ENCODE assay signal across 25 cellular contexts in genomic region chr19:10368101-10368803, GRCh38. TPM values are rescaled to one million over a fixed set of nuclear protein-coding genes. Genes with fewer than 3 reads are reported as not detected.
A peak's percentile ranks its signal among the peaks of the same experiment; 100 is the strongest.
DNase-seq lines count a peak whose midpoint lies in the region; ATAC-seq, FAIRE-seq and TF ChIP-seq lines count a peak whose summit lies in the region.
"Had no signal": no experiment of that assay in that cellular context is flagged by ENCODE, and none has a peak within 500 bp of the region (broad histone marks: within the 10 kb centered on the region; RNA-seq: fewer than 3 reads in every experiment).

No MANE protein-coding gene starts in this region.

- POLR2A ChIA-PET in GM12878 (lab: Charles Lee): no interaction called here

- TF ChIP-seq CTCF in heart right ventricle (IDR thresholded peaks at IDR 0.05) (no peak), GM12878 (IDR thresholded peaks at IDR 0.05 in 2 of 3, conservative IDR thresholded peaks at IDR 0.05 in 1 of 3; ENCODE audit: control insufficient read depth in 2 of 3, extremely low read depth in 1 of 3, insufficient read depth in 1 of 3, low read depth in 3 of 3, low read length in 3 of 3) (no peak), upper lobe of right lung (IDR thresholded peaks at IDR 0.05) (no peak)

- DNase-seq in left ventricle myocardium superior (no peak), heart right ventricle (no peak), Karpas-422 (peak; percentile 57), GM12878 (ENCODE audit: low read depth, low spot score) (no peak), upper lobe of right lung (no peak), glomerular visceral epithelial cell (ENCODE audit: extremely low spot score) (no peak), left colon (no peak), NCI-H2227 treated with DMSO at 0.1 percent for 48 hours (lab: John Stamatoyannopoulos, UW) (no peak)
- DNase-seq: activated CD4-positive, alpha-beta T cell treated with anti-CD3 and anti-CD28 coated beads for 36 hours; foreskin melanocyte; GDM1; hippocampal formation; Kasumi-1; lower lobe of right lung; mucosa of descending colon; NCI-H1417 treated with DMSO at 0.1 percent for 48 hours; NCI-H524; stimulated activated CD4-positive, alpha-beta T cell treated with anti-CD3 and anti-CD28 coated beads, Interleukin-15, amount 100 ng/mL, for 24 hours; stimulated activated CD8-positive, alpha-beta memory T cell treated with anti-CD3 and anti-CD28 coated beads, Interleukin-4, amount 100 ng/mL, for 48 hours; uterus had no signal

- FAIRE-seq in GM12878 (lab: Jason Lieb, UNC): no peak
- FAIRE-seq: D721Med, islet of Langerhans, TTC549 had no signal

- no peaks in the 10 kb centered on the region for H3K9me2 ChIP-seq in Karpas-422 (replicated peaks; ENCODE audit: insufficient read depth, low read length)

- in situ Hi-C loops in GM12878 (cut with MboI): no loop called here

- ATAC-seq in left ventricle myocardium superior (peak; percentile 26), heart right ventricle (no peak), GM12878 (peak; percentile 49; the same call in 2 of the 3 replicates), upper lobe of right lung (peak; percentile 29), left colon (no peak)
- ATAC-seq: activated CD4-positive, alpha-beta T cell treated with anti-CD3 and anti-CD28 coated beads for 36 hours; lower lobe of right lung; mucosa of descending colon; sciatic nerve had no signal

- H3K27me3 ChIP-seq in heart right ventricle: no peaks in the 10 kb centered on the region
- H3K27me3 ChIP-seq in Karpas-422 (ENCODE audit: low read length): no peaks in the 10 kb centered on the region
- H3K27me3 ChIP-seq in GM12878 (replicated peaks in 1 of 2; ENCODE audit: control insufficient read depth in 2 of 2, insufficient read depth in 2 of 2, low read length in 1 of 2): no peaks in the 10 kb centered on the region
- no peaks in the 10 kb centered on the region for H3K27me3 ChIP-seq in upper lobe of right lung
- H3K27me3 ChIP-seq: uterus had no signal

- H3K4me3 ChIP-seq in heart right ventricle (no peak overlapping the region), Karpas-422 (ENCODE audit: low read length) (no peak overlapping the region), GM12878 (no peak overlapping the region), upper lobe of right lung (no peak overlapping the region)
- H3K4me3 ChIP-seq: lower lobe of right lung, mucosa of descending colon, uterus had no signal

- H3K4me2 ChIP-seq in Karpas-422 (ENCODE audit: low read depth, low read length, poor library complexity, severe bottlenecking) (no peak overlapping the region), GM12878 (ENCODE audit: control insufficient read depth, insufficient read depth) (no peak overlapping the region)

- no TSS peak for BruUV-seq in GM12878 (replicated peaks; lab: Mats Ljungman, UMichigan)

- H3K36me3 ChIP-seq in heart right ventricle (peaks cover 7 to 100% (median 32%) of the 10 kb centered on the region in 9 donors), Karpas-422 (ENCODE audit: insufficient read depth, low read length) (peaks cover 10% of the 10 kb centered on the region), GM12878 (ENCODE audit: control insufficient read depth in 2 of 2, insufficient read depth in 2 of 2, low read length in 1 of 2) (peaks cover 32 to 36% of the 10 kb centered on the region in 2 experiments), upper lobe of right lung (peaks cover 76% of the 10 kb centered on the region)
- H3K36me3 ChIP-seq: uterus had no signal

- CTCF ChIA-PET in GM12878 (lab: Yijun Ruan, JAX): no interaction called here

- RAD21 ChIA-PET in GM12878 (lab: Charles Lee; ENCODE audit: unreplicated experiment): no interaction called here

- SMC1A ChIA-PET in GM12878 (lab: Charles Lee; ENCODE audit: uncharacterized antibody, unreplicated experiment): no interaction called here

- H4K20me1 ChIP-seq in Karpas-422 (ENCODE audit: insufficient read depth, low read depth, low read length) (no peaks in the 10 kb centered on the region), GM12878 (ENCODE audit: control insufficient read depth, insufficient read depth) (no peaks in the 10 kb centered on the region; the same call in 1 of the 2 replicates)

- peaks cover 0 to 8% (median 0%) of the 10 kb centered on the region in 9 donors for H3K4me1 ChIP-seq in heart right ventricle
- no peaks in the 10 kb centered on the region for H3K4me1 ChIP-seq in Karpas-422 (ENCODE audit: low read length)
- no peaks in the 10 kb centered on the region for H3K4me1 ChIP-seq in GM12878 (ENCODE audit: control insufficient read depth, insufficient read depth, low read length)
- H3K4me1 ChIP-seq in upper lobe of right lung: no peaks in the 10 kb centered on the region
- H3K4me1 ChIP-seq: lower lobe of right lung, uterus had no signal

- no peak for TF ChIP-seq EP300 in GM12878 (IDR thresholded peaks at IDR 0.05; ENCODE audit: borderline replicate concordance in 1 of 2, control insufficient read depth in 1 of 2, low read depth in 2 of 2, low read length in 2 of 2)

- no peak for TF ChIP-seq RAD21 in GM12878 (IDR thresholded peaks at IDR 0.05; ENCODE audit: insufficient read depth, low read depth, low read length)

- H3K9ac ChIP-seq in Karpas-422 (ENCODE audit: low read length) (no peak overlapping the region), GM12878 (ENCODE audit: control insufficient read depth, insufficient read depth, low read length) (no peak overlapping the region)

- intact Hi-C loops in left ventricle myocardium superior (cut with micrococcal nuclease): no loop called here
- intact Hi-C loops in heart right ventricle (cut with DNase I): no loop called here
- intact Hi-C loops in GM12878 (cut with micrococcal nuclease; ENCODE audit: unreplicated experiment): no loop called here
- intact Hi-C loops in upper lobe of right lung (cut with DNase I): no loop called here
- intact Hi-C loops in left colon (cut with DNase I, micrococcal nuclease): no loop called here

- no peak overlapping the region for H3K27ac ChIP-seq in heart right ventricle
- H3K27ac ChIP-seq in Karpas-422 (ENCODE audit: low read length): no peak overlapping the region
- no peak overlapping the region for H3K27ac ChIP-seq in GM12878 (ENCODE audit: control insufficient read depth, insufficient read depth)
- H3K27ac ChIP-seq in upper lobe of right lung: no peak overlapping the region
- H3K27ac ChIP-seq: C4-2B, lower lobe of right lung, uterus had no signal

- H2AFZ ChIP-seq in Karpas-422 (ENCODE audit: low read length): no peak overlapping the region
- H2AFZ ChIP-seq in GM12878 (ENCODE audit: control insufficient read depth, low read depth, low read length): no peak overlapping the region

- no peaks in the 10 kb centered on the region for H3K79me2 ChIP-seq in Karpas-422 (ENCODE audit: low read length)
- H3K79me2 ChIP-seq in GM12878 (ENCODE audit: control insufficient read depth, insufficient read depth, low read length): no peaks in the 10 kb centered on the region; the same call in 1 of the 2 replicates

- no peak for TF ChIP-seq POLR2A in GM12878 (IDR thresholded peaks at IDR 0.05; ENCODE audit: low read depth, low read length)

- 94 to 95% methylated on average over 15 of the region's 15 CpGs for WGBS in heart right ventricle, 2 donors
- 89% methylated on average over 15 of the region's 15 CpGs for WGBS in GM12878 (ENCODE audit: insufficient coverage, insufficient replicate concordance, low lambda C conversion rate, missing lambda C conversion rate)

- H3K9me3 ChIP-seq in heart right ventricle (no peaks in the 10 kb centered on the region), Karpas-422 (ENCODE audit: low read length) (no peaks in the 10 kb centered on the region), GM12878 (replicated peaks; ENCODE audit: control insufficient read depth, insufficient read depth, low read length) (no peaks in the 10 kb centered on the region; the same call in 2 of the 3 replicates), upper lobe of right lung (no peaks in the 10 kb centered on the region)
- H3K9me3 ChIP-seq: lower lobe of right lung, mucosa of descending colon, uterus had no signal

RNA-seq across cellular contexts. Expression of gene TYK2, which starts 12.1 kb away (rescaled TPM):
- total RNA-seq in left ventricle myocardium superior: 56.0 TPM
- 10 to 100 TPM; 37.0 to 80.2 (median 55.8) TPM for total RNA-seq in heart right ventricle
- polyA plus RNA-seq in heart right ventricle: 100 to 1,000 TPM in 1 of 2 donors, 10 to 100 TPM in 1; 76.3 to 182 TPM
- total RNA-seq in Karpas-422 (2014; rRNA removed; shearing (Covaris generic); ENCODE audit: low replicate concordance): 108 and 158 TPM in 2 replicates
- 483 and 545 TPM in 2 replicates for total RNA-seq in GM12878 (2013; cell fraction: nucleolus; rRNA removed)
- 235 and 304 TPM in 2 replicates for total RNA-seq in GM12878 (2014; rRNA removed)
- total RNA-seq in GM12878 (2014; rRNA removed; fragmentation: Illumina TruSeq; extraction: Trizol): 145 and 164 TPM in 2 replicates
- 267 and 297 TPM in 2 replicates for total RNA-seq in GM12878 (2021)
- polyA plus RNA-seq in GM12878 (2011; ENCODE audit: low read depth): 148 TPM
- 62.0 and 127 TPM in 2 replicates for polyA plus RNA-seq in GM12878 (2011; rRNA removed)
- 171 and 227 TPM in 2 replicates for polyA plus RNA-seq in GM12878 (2011; cell fraction: cytosol; rRNA removed)
- polyA plus RNA-seq in GM12878 (2011; cell fraction: nucleus; rRNA removed): 997 and 1,420 TPM in 2 replicates
- 217 and 288 TPM in 2 replicates for polyA plus RNA-seq in GM12878 (2012)
- polyA plus RNA-seq in GM12878 (2014; fragmentation: Illumina TruSeq; extraction: Trizol): 80.2 and 185 TPM in 2 replicates
- polyA plus RNA-seq in GM12878 (2014; fragmentation: Nextera tagmentation; extraction: Ambion mirVana): 10 to 100 TPM; 36.4 to 66.9 TPM
- 364 and 387 TPM in 2 replicates for polyA plus RNA-seq in GM12878 (2014; rRNA removed)
- 100 to 1,000 TPM; 172 to 186 TPM for polyA plus RNA-seq in GM12878 (2016; fragmentation: Nextera tagmentation; extraction: Ambion mirVana)
- polyA minus RNA-seq in GM12878 (2011; rRNA and poly(A)+ RNA removed): 58.7 and 148 TPM in 2 replicates
- 70.7 and 98.7 TPM in 2 replicates for polyA minus RNA-seq in GM12878 (2011; cell fraction: cytosol; rRNA and poly(A)+ RNA removed)
- 78.8 and 145 TPM in 2 replicates for polyA minus RNA-seq in GM12878 (2011; cell fraction: nucleus; rRNA and poly(A)+ RNA removed)
- 140 TPM for total RNA-seq in upper lobe of right lung
- total RNA-seq in left colon: 100 to 1,000 TPM in 1 of 2 donors, 10 to 100 TPM in 1; 91.1 to 104 TPM

RNA-seq across cellular contexts. Expression of gene ICAM3, which starts 28.8 kb away (rescaled TPM):
- 25.3 TPM for total RNA-seq in left ventricle myocardium superior
- 10 to 100 TPM; 14.0 to 77.2 (median 17.9) TPM for total RNA-seq in heart right ventricle
- 10 to 100 TPM in 1 of 2 donors, 1 to 10 TPM in 1; 6.1 to 13.1 TPM for polyA plus RNA-seq in heart right ventricle
- total RNA-seq in Karpas-422 (2014; rRNA removed; shearing (Covaris generic); ENCODE audit: low replicate concordance): 92.1 and 206 TPM in 2 replicates
- 76.3 and 98.4 TPM in 2 replicates for total RNA-seq in GM12878 (2013; cell fraction: nucleolus; rRNA removed)
- 134 and 152 TPM in 2 replicates for total RNA-seq in GM12878 (2014; rRNA removed)
- total RNA-seq in GM12878 (2014; rRNA removed; fragmentation: Illumina TruSeq; extraction: Trizol): 98.9 and 106 TPM in 2 replicates
- total RNA-seq in GM12878 (2021): 146 and 160 TPM in 2 replicates
- 45.5 TPM for polyA plus RNA-seq in GM12878 (2011; ENCODE audit: low read depth)
- polyA plus RNA-seq in GM12878 (2011; rRNA removed): 67.0 and 125 TPM in 2 replicates
- 166 and 255 TPM in 2 replicates for polyA plus RNA-seq in GM12878 (2011; cell fraction: cytosol; rRNA removed)
- polyA plus RNA-seq in GM12878 (2011; cell fraction: nucleus; rRNA removed): 261 and 282 TPM in 2 replicates
- polyA plus RNA-seq in GM12878 (2012): 152 and 177 TPM in 2 replicates
- polyA plus RNA-seq in GM12878 (2014; fragmentation: Illumina TruSeq; extraction: Trizol): 20.4 and 61.1 TPM in 2 replicates
- polyA plus RNA-seq in GM12878 (2014; fragmentation: Nextera tagmentation; extraction: Ambion mirVana): 10 to 100 TPM in 1 of 2 experiments, 1 to 10 TPM in 1; 5.5 to 29.2 TPM
- 146 and 156 TPM in 2 replicates for polyA plus RNA-seq in GM12878 (2014; rRNA removed)
- polyA plus RNA-seq in GM12878 (2016; fragmentation: Nextera tagmentation; extraction: Ambion mirVana): 10 to 100 TPM; 73.6 to 75.6 TPM
- polyA minus RNA-seq in GM12878 (2011; rRNA and poly(A)+ RNA removed): 113 and 199 TPM in 2 replicates
- polyA minus RNA-seq in GM12878 (2011; cell fraction: cytosol; rRNA and poly(A)+ RNA removed): 98.9 and 99.5 TPM in 2 replicates
- polyA minus RNA-seq in GM12878 (2011; cell fraction: nucleus; rRNA and poly(A)+ RNA removed): 40.0 and 45.3 TPM in 2 replicates
- total RNA-seq in upper lobe of right lung: 23.8 TPM
- 10 to 100 TPM; 29.8 to 30.6 TPM for total RNA-seq in left colon

RNA-seq across cellular contexts. Expression of gene RAVER1, which starts 34.9 kb away (rescaled TPM):
- total RNA-seq in left ventricle myocardium superior (12.3 TPM), heart right ventricle (10 to 100 TPM in 9 of 10 donors, 1 to 10 TPM in 1; 10.0 to 16.9 (median 12.4) TPM), GM12878 (2014; rRNA removed) (16.1 and 24.5 TPM in 2 replicates), GM12878 (2014; rRNA removed; fragmentation: Illumina TruSeq; extraction: Trizol) (3.3 and 5.1 TPM in 2 replicates), GM12878 (2021) (83.5 and 87.0 TPM in 2 replicates), upper lobe of right lung (25.4 TPM), left colon (10 to 100 TPM; 51.0 to 63.7 TPM)
- polyA plus RNA-seq in heart right ventricle (1 to 10 TPM; 5.1 to 9.5 TPM), GM12878 (2011; rRNA removed) (0.91 and 1.5 TPM in 2 replicates), GM12878 (2014; fragmentation: Illumina TruSeq; extraction: Trizol) (1.0 and 4.8 TPM in 2 replicates), GM12878 (2014; fragmentation: Nextera tagmentation; extraction: Ambion mirVana) (under 1 TPM; 0.03 to 0.05 TPM), GM12878 (2014; rRNA removed) (19.2 and 33.9 TPM in 2 replicates), GM12878 (2016; fragmentation: Nextera tagmentation; extraction: Ambion mirVana) (10 to 100 TPM; 54.7 to 71.6 TPM)
- 13.2 and 19.6 TPM in 2 replicates for total RNA-seq in Karpas-422 (2014; rRNA removed; shearing (Covaris generic); ENCODE audit: low replicate concordance)
- total RNA-seq in GM12878 (2013; cell fraction: nucleolus; rRNA removed): 26.9 and 31.1 TPM in 2 replicates
- 4.7 TPM for polyA plus RNA-seq in GM12878 (2011; ENCODE audit: low read depth)
- polyA plus RNA-seq in GM12878 (2011; cell fraction: cytosol; rRNA removed): 4.5 and 5.8 TPM in 2 replicates
- 33.7 and 54.4 TPM in 2 replicates for polyA plus RNA-seq in GM12878 (2011; cell fraction: nucleus; rRNA removed)
- polyA plus RNA-seq in GM12878 (2012): 27.8 and 29.2 TPM in 2 replicates
- polyA minus RNA-seq in GM12878 (2011; rRNA and poly(A)+ RNA removed): 8.3 and 16.5 TPM in 2 replicates
- 23.0 and 25.4 TPM in 2 replicates for polyA minus RNA-seq in GM12878 (2011; cell fraction: cytosol; rRNA and poly(A)+ RNA removed)
- 9.3 and 15.3 TPM in 2 replicates for polyA minus RNA-seq in GM12878 (2011; cell fraction: nucleus; rRNA and poly(A)+ RNA removed)

RNA-seq across cellular contexts. Expression of gene CDC37, which starts 35.1 kb away (rescaled TPM):
- total RNA-seq in left ventricle myocardium superior (157 TPM), heart right ventricle (100 to 1,000 TPM; 106 to 179 (median 121) TPM), GM12878 (2014; rRNA removed) (179 and 197 TPM in 2 replicates), GM12878 (2014; rRNA removed; fragmentation: Illumina TruSeq; extraction: Trizol) (110 and 117 TPM in 2 replicates), GM12878 (2021) (144 and 155 TPM in 2 replicates), upper lobe of right lung (154 TPM), left colon (100 to 1,000 TPM; 129 to 161 TPM)
- polyA plus RNA-seq in heart right ventricle (100 to 1,000 TPM; 217 to 422 TPM), GM12878 (2011; rRNA removed) (140 and 200 TPM in 2 replicates), GM12878 (2014; fragmentation: Illumina TruSeq; extraction: Trizol) (50.7 and 105 TPM in 2 replicates), GM12878 (2014; fragmentation: Nextera tagmentation; extraction: Ambion mirVana) (1 to 10 TPM; 4.7 to 8.8 TPM), GM12878 (2014; rRNA removed) (265 and 297 TPM in 2 replicates), GM12878 (2016; fragmentation: Nextera tagmentation; extraction: Ambion mirVana) (100 to 1,000 TPM; 255 to 262 TPM)
- 86.3 and 225 TPM in 2 replicates for total RNA-seq in Karpas-422 (2014; rRNA removed; shearing (Covaris generic); ENCODE audit: low replicate concordance)
- total RNA-seq in GM12878 (2013; cell fraction: nucleolus; rRNA removed): 43.2 and 59.3 TPM in 2 replicates
- polyA plus RNA-seq in GM12878 (2011; ENCODE audit: low read depth): 84.0 TPM
- 211 and 322 TPM in 2 replicates for polyA plus RNA-seq in GM12878 (2011; cell fraction: cytosol; rRNA removed)
- polyA plus RNA-seq in GM12878 (2011; cell fraction: nucleus; rRNA removed): 421 and 498 TPM in 2 replicates
- polyA plus RNA-seq in GM12878 (2012): 146 and 163 TPM in 2 replicates
- 76.0 and 82.1 TPM in 2 replicates for polyA minus RNA-seq in GM12878 (2011; rRNA and poly(A)+ RNA removed)
- 42.4 and 45.5 TPM in 2 replicates for polyA minus RNA-seq in GM12878 (2011; cell fraction: cytosol; rRNA and poly(A)+ RNA removed)
- 22.4 and 40.0 TPM in 2 replicates for polyA minus RNA-seq in GM12878 (2011; cell fraction: nucleus; rRNA and poly(A)+ RNA removed)

RNA-seq across cellular contexts. Expression of gene PDE4A, which starts 52.1 kb away (rescaled TPM):
- 36.1 TPM for total RNA-seq in left ventricle myocardium superior
- total RNA-seq in heart right ventricle: 10 to 100 TPM; 10.4 to 50.7 (median 17.3) TPM
- polyA plus RNA-seq in heart right ventricle: 10 to 100 TPM in 1 of 2 donors, 1 to 10 TPM in 1; 3.5 to 14.3 TPM
- 2.6 and 2.9 TPM in 2 replicates for total RNA-seq in Karpas-422 (2014; rRNA removed; shearing (Covaris generic); ENCODE audit: low replicate concordance)
- total RNA-seq in GM12878 (2013; cell fraction: nucleolus; rRNA removed): 7.4 and 7.7 TPM in 2 replicates
- total RNA-seq in GM12878 (2014; rRNA removed): 1.6 and 1.9 TPM in 2 replicates
- total RNA-seq in GM12878 (2014; rRNA removed; fragmentation: Illumina TruSeq; extraction: Trizol): 1.7 and 1.9 TPM in 2 replicates
- 11.1 and 13.3 TPM in 2 replicates for total RNA-seq in GM12878 (2021)
- polyA plus RNA-seq in GM12878 (2011; ENCODE audit: low read depth): 6.4 TPM
- 2.7 and 4.8 TPM in 2 replicates for polyA plus RNA-seq in GM12878 (2011; rRNA removed)
- polyA plus RNA-seq in GM12878 (2011; cell fraction: cytosol; rRNA removed): 8.4 and 9.3 TPM in 2 replicates
- 11.0 and 16.0 TPM in 2 replicates for polyA plus RNA-seq in GM12878 (2011; cell fraction: nucleus; rRNA removed)
- polyA plus RNA-seq in GM12878 (2012): 14.3 and 15.7 TPM in 2 replicates
- 3.5 and 5.0 TPM in 2 replicates for polyA plus RNA-seq in GM12878 (2014; fragmentation: Illumina TruSeq; extraction: Trizol)
- polyA plus RNA-seq in GM12878 (2014; fragmentation: Nextera tagmentation; extraction: Ambion mirVana): under 1 TPM; 0.24 to 0.46 TPM
- polyA plus RNA-seq in GM12878 (2014; rRNA removed): 7.1 and 7.9 TPM in 2 replicates
- polyA plus RNA-seq in GM12878 (2016; fragmentation: Nextera tagmentation; extraction: Ambion mirVana): 1 to 10 TPM; 7.4 to 8.1 TPM
- polyA minus RNA-seq in GM12878 (2011; rRNA and poly(A)+ RNA removed): 7.7 and 10.3 TPM in 2 replicates
- polyA minus RNA-seq in GM12878 (2011; cell fraction: cytosol; rRNA and poly(A)+ RNA removed): 7.8 and 9.2 TPM in 2 replicates
- polyA minus RNA-seq in GM12878 (2011; cell fraction: nucleus; rRNA and poly(A)+ RNA removed): 3.5 TPM in 2 replicates
- 35.5 TPM for total RNA-seq in upper lobe of right lung
- 10 to 100 TPM; 13.8 to 14.3 TPM for total RNA-seq in left colon

Comparison
In these comparisons a context has a peak if more than half of its experiments do, and no peak if none do; other contexts are left out.
1. ATAC-seq: peak in left ventricle myocardium superior (single experiment), GM12878 (single experiment) and upper lobe of right lung (single experiment); none in heart right ventricle (0 of 8) and left colon (single experiment).